8 cellular contexts compared by ENCODE assay signal in the genomic region with DNA sequence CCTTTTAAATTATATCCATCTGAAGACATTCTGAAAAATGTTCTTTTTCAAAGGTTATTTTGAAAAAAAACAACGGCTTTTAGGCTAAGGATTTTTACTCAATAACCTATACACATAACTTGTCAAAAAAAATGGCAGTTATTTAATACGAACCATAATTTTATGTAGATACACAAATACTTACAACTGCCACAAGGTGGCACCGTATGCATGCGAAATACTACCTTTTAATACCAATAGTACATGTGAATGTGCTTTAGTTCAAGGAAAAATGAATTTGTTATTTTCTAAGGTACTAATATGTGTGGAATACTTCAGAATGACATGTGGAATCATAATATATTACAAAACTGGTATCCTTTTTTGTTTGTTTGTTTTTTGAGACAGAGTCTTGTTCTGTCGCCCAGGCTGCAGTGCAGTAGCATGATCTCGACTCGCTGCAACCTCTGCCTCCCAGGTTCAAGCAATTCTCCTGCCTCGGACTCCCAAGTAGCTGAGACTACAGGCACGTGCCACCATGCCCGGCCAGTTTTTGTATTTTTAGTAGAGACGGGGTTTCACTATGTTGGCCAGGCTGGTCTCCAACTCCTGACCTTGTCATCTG. TPM values are rescaled to one million over a fixed set of nuclear protein-coding genes. Genes with fewer than 3 reads are reported as not detected.
DNase-seq lines count a peak whose midpoint lies in the region; ATAC-seq and TF ChIP-seq lines count a peak whose summit lies in the region.

No MANE protein-coding gene starts in this region.

- ATAC-seq in Right ventricle myocardium superior (ENCODE audit: poor library complexity) (no peak), Right ventricle myocardium inferior (no peak), upper lobe of right lung (no peak), GM21825 (IDR thresholded peaks at IDR 0.05; ENCODE audit: unreplicated experiment) (no peak)

- no peak overlapping the region for H3K27ac ChIP-seq in SK-N-MC
- H3K27ac ChIP-seq in colonic mucosa = no peak overlapping the region
- H3K27ac ChIP-seq in upper lobe of right lung = no peak overlapping the region

- no peaks in the 10 kb centered on the region for H3K36me3 Mint-ChIP-seq in mesothelial cell of epicardium

- DNase-seq in Right ventricle myocardium superior = peak; percentile 28
- DNase-seq in Right ventricle myocardium inferior (ENCODE audit: missing footprints) = no peak
- DNase-seq in Kasumi-1 (lab: John Stamatoyannopoulos, UW) = peak; percentile 77 to 83
- peak; percentile 69 for DNase-seq in SK-N-MC (ENCODE audit: low read depth, low spot score)
- DNase-seq in colonic mucosa = peak; percentile 56
- no peak for DNase-seq in mesothelial cell of epicardium (ENCODE audit: low spot score in 2 of 2, unreplicated experiment in 2 of 2)
- no peak for DNase-seq in upper lobe of right lung

- peaks cover 5% of the 10 kb centered on the region for H3K4me1 ChIP-seq in colonic mucosa
- peaks cover 11% of the 10 kb centered on the region for H3K4me1 ChIP-seq in upper lobe of right lung

- H3K27me3 ChIP-seq in colonic mucosa = no peaks in the 10 kb centered on the region
- H3K27me3 ChIP-seq in upper lobe of right lung = no peaks in the 10 kb centered on the region

- H3K4me3 ChIP-seq in SK-N-MC = no peak overlapping the region
- no peak overlapping the region for H3K4me3 ChIP-seq in colonic mucosa
- no peak overlapping the region for H3K4me3 ChIP-seq in upper lobe of right lung

- H3K9ac ChIP-seq in SK-N-MC (ENCODE audit: insufficient read length) (no peak overlapping the region), colonic mucosa (ENCODE audit: low read depth in 2 of 2, low read length in 2 of 2) (no peak overlapping the region)

- H3K4me3 Mint-ChIP-seq in mesothelial cell of epicardium = no peak overlapping the region

- intact Hi-C loops in Right ventricle myocardium superior (cut with DNase I) = no loop called here
- intact Hi-C loops in Right ventricle myocardium inferior (cut with DNase I) = loop anchor here (10.0 kb wide), 1 partner anchor 1024 kb away; no protein-coding TSS in a partner anchor
- intact Hi-C loops in colonic mucosa (cut with DNase I) = loop anchor here (10.0 kb wide), 1 partner anchor 1024 kb away; no protein-coding TSS in a partner anchor
- intact Hi-C loops in upper lobe of right lung (cut with DNase I) = no loop called here

- no peaks in the 10 kb centered on the region for H3K27me3 Mint-ChIP-seq in mesothelial cell of epicardium (ENCODE audit: low read depth)

- no peaks in the 10 kb centered on the region for H3K9me3 Mint-ChIP-seq in mesothelial cell of epicardium

- peak; percentile 60 for TF ChIP-seq CTCF in colonic mucosa (IDR thresholded peaks at IDR 0.05)
- peak; percentile 80 for TF ChIP-seq CTCF in mesothelial cell of epicardium (IDR thresholded peaks at IDR 0.05; ENCODE audit: unreplicated experiment)
- TF ChIP-seq CTCF in upper lobe of right lung (IDR thresholded peaks at IDR 0.05) = peak; percentile 63

- peaks cover 32% of the 10 kb centered on the region for H3K4me1 Mint-ChIP-seq in mesothelial cell of epicardium

- no peak overlapping the region for H3K27ac Mint-ChIP-seq in mesothelial cell of epicardium

- H3K36me3 ChIP-seq in SK-N-MC (ENCODE audit: insufficient read depth, low read length) (no peaks in the 10 kb centered on the region), colonic mucosa (no peaks in the 10 kb centered on the region), upper lobe of right lung (no peaks in the 10 kb centered on the region)

- H3K9me3 ChIP-seq in SK-N-MC (ENCODE audit: low read depth, low read length) = no peaks in the 10 kb centered on the region
- H3K9me3 ChIP-seq in colonic mucosa = no peaks in the 10 kb centered on the region
- no peaks in the 10 kb centered on the region for H3K9me3 ChIP-seq in upper lobe of right lung

RNA-seq across cellular contexts. Expression of a gene that starts 4.6 kb away (rescaled TPM):
- total RNA-seq in Right ventricle myocardium superior (1.7 TPM), Right ventricle myocardium inferior (1.4 TPM), colonic mucosa (10 to 100 TPM; 13.7 to 35.9 TPM), mesothelial cell of epicardium (16.6 to 20.1 TPM (median 18.9 TPM) in 3 replicates), upper lobe of right lung (0.90 TPM)

Comparison
In these comparisons a context has a peak if more than half of its experiments do, and no peak if none do; other contexts are left out.
1. DNase-seq: peak in Right ventricle myocardium superior (single experiment), Kasumi-1 (2 of 2), SK-N-MC (single experiment) and colonic mucosa (single experiment); none in Right ventricle myocardium inferior (single experiment), mesothelial cell of epicardium (0 of 2) and upper lobe of right lung (single experiment).
2. intact Hi-C loops: an anchor here in Right ventricle myocardium inferior (10.0 kb wide) and colonic mucosa (10.0 kb wide); none called in Right ventricle myocardium superior and upper lobe of right lung.
3. Peak in every context shown above with its lines, with median percentiles within 50 percentile points of each other: CTCF ChIP-seq.